In the genomic region with DNA sequence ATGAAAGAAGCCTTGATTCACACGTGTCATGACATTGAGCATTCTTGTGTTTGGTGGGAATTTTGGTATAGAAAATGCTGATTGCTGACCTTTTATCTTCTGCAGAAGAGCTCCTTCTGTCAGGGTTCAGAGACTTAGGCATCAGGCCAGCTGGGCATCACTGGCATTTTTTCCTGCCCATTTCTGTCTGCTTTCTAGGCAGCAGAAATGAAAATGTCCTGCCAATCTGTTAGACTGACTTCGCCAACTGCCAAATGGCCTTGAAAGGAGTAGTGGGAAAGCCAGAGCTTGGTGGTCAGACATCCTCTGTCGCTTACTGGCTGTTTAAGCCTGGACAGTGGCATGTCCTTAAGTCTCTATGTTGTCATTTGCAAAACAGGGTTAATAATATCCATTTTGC, we compare ENCODE assay signal across 33 cellular contexts.
"Had no signal": no experiment of that assay in that cellular context is flagged by ENCODE, and none has a peak within 500 bp of the region (broad histone marks: within the 10 kb centered on the region; RNA-seq: fewer than 3 reads in every experiment).

No MANE protein-coding gene starts in this region.

- H3K27me3 ChIP-seq: brain microvascular endothelial cell had no signal

- H3K27ac Mint-ChIP-seq: activated B cell treated with CpG ODN at 0.5 μM for 24 hours; activated CD4-positive, alpha-beta memory T cell treated with anti-CD3 and anti-CD28 coated beads, Interleukin-2, amount 10 ng/mL, durations not matched to agents 7 days and 5 days; activated CD8-positive, alpha-beta memory T cell treated with anti-CD3 and anti-CD28 coated beads, Interleukin-2, amount 10 ng/mL, durations not matched to agents 7 days and 5 days; activated naive CD4-positive, alpha-beta T cell treated with anti-CD3 and anti-CD28 coated beads, Interleukin-2, amount 10 ng/mL, durations not matched to agents 7 days and 5 days; activated naive CD8-positive, alpha-beta T cell; activated naive CD8-positive, alpha-beta T cell treated with anti-CD3 and anti-CD28 coated beads, Interleukin-2, amount 50 U/mL, for 24 hours; IgD-negative memory B cell had no signal

- H3K4me3 Mint-ChIP-seq: activated B cell treated with CpG ODN at 0.5 μM for 24 hours; activated CD4-positive, alpha-beta memory T cell treated with anti-CD3 and anti-CD28 coated beads, Interleukin-2, amount 10 ng/mL, durations not matched to agents 7 days and 5 days; activated CD8-positive, alpha-beta memory T cell treated with anti-CD3 and anti-CD28 coated beads, Interleukin-2, amount 10 ng/mL, durations not matched to agents 7 days and 5 days; activated naive CD4-positive, alpha-beta T cell treated with anti-CD3 and anti-CD28 coated beads, Interleukin-2, amount 10 ng/mL, durations not matched to agents 7 days and 5 days; activated naive CD8-positive, alpha-beta T cell; activated naive CD8-positive, alpha-beta T cell treated with anti-CD3 and anti-CD28 coated beads, Interleukin-2, amount 50 U/mL, for 24 hours; IgD-negative memory B cell had no signal

- H3K27ac ChIP-seq: brain microvascular endothelial cell, VCaP had no signal

- ATAC-seq: activated CD8-positive, alpha-beta memory T cell treated with anti-CD3 and anti-CD28 coated beads, Interleukin-2, amount 10 ng/mL, durations not matched to agents 7 days and 5 days; activated naive CD8-positive, alpha-beta T cell treated with anti-CD3 and anti-CD28 coated beads, Interleukin-2, amount 50 U/mL, for 24 hours; Panc1 had no signal

- H3K4me1 Mint-ChIP-seq: activated CD4-positive, alpha-beta memory T cell treated with anti-CD3 and anti-CD28 coated beads, Interleukin-2, amount 10 ng/mL, durations not matched to agents 7 days and 5 days; activated CD8-positive, alpha-beta memory T cell treated with anti-CD3 and anti-CD28 coated beads, Interleukin-2, amount 10 ng/mL, durations not matched to agents 7 days and 5 days; activated naive CD4-positive, alpha-beta T cell treated with anti-CD3 and anti-CD28 coated beads, Interleukin-2, amount 10 ng/mL, durations not matched to agents 7 days and 5 days had no signal

- H3K27me3 Mint-ChIP-seq: activated B cell treated with CpG ODN at 0.5 μM for 24 hours; activated CD4-positive, alpha-beta memory T cell treated with anti-CD3 and anti-CD28 coated beads, Interleukin-2, amount 10 ng/mL, durations not matched to agents 7 days and 5 days; activated CD8-positive, alpha-beta memory T cell treated with anti-CD3 and anti-CD28 coated beads, Interleukin-2, amount 10 ng/mL, durations not matched to agents 7 days and 5 days; activated naive CD4-positive, alpha-beta T cell treated with anti-CD3 and anti-CD28 coated beads, Interleukin-2, amount 10 ng/mL, durations not matched to agents 7 days and 5 days; activated naive CD8-positive, alpha-beta T cell; activated naive CD8-positive, alpha-beta T cell treated with anti-CD3 and anti-CD28 coated beads, Interleukin-2, amount 50 U/mL, for 24 hours; IgD-negative memory B cell had no signal

- DNase-seq: activated B cell treated with CpG ODN at 0.5 μM for 24 hours; activated CD4-positive, alpha-beta memory T cell treated with anti-CD3 and anti-CD28 coated beads, Interleukin-2, amount 10 ng/mL, durations not matched to agents 7 days and 5 days; activated CD4-positive, alpha-beta T cell treated with anti-CD3 and anti-CD28 coated beads for 4 hours; activated CD4-positive, alpha-beta T cell treated with anti-CD3 and anti-CD28 coated beads, Interleukin-2, amount 50 U/mL, for 1 hour; activated CD4-positive, CD25-positive, alpha-beta regulatory T cell treated with anti-CD3 and anti-CD28 coated beads, Interleukin-2, amount 50 U/mL, for 72 hours; activated CD8-positive, alpha-beta memory T cell treated with anti-CD3 and anti-CD28 coated beads for 24 hours; activated CD8-positive, alpha-beta memory T cell treated with anti-CD3 and anti-CD28 coated beads, Interleukin-2, amount 10 ng/mL, durations not matched to agents 7 days and 5 days; activated CD8-positive, alpha-beta memory T cell treated with anti-CD3 and anti-CD28 coated beads, Interleukin-2, amount 50 U/mL, for 48 hours; activated effector memory CD4-positive, alpha-beta T cell treated with Interleukin-2 at 50 U/mL for 16 hours; activated naive CD4-positive, alpha-beta T cell treated with anti-CD3 and anti-CD28 coated beads, Interleukin-2, amount 10 ng/mL, durations not matched to agents 7 days and 5 days; activated naive CD8-positive, alpha-beta T cell treated with anti-CD3 and anti-CD28 coated beads, Interleukin-2, amount 50 U/mL, for 24 hours; activated T-cell treated with anti-CD3 and anti-CD28 coated beads, Interleukin-2, amount 50 U/mL, for 48 hours; anterior cingulate cortex; brain microvascular endothelial cell; Karpas-422; KBM-7; NCI-H1048; NCI-H1105 treated with DMSO at 0.1 percent for 48 hours; NCI-H1436; NCI-H1694; NCI-H1930; NCI-H2081 treated with DMSO at 0.1 percent for 48 hours; NCI-H226; NCI-H524 treated with DMSO at 0.1 percent for 48 hours; RPMI8226; SW 1271; T-helper 1 cell; T-helper 2 cell; T-helper 9 cell had no signal

- H3K9me3 Mint-ChIP-seq: activated B cell treated with CpG ODN at 0.5 μM for 24 hours; activated CD4-positive, alpha-beta memory T cell treated with anti-CD3 and anti-CD28 coated beads, Interleukin-2, amount 10 ng/mL, durations not matched to agents 7 days and 5 days; activated naive CD4-positive, alpha-beta T cell treated with anti-CD3 and anti-CD28 coated beads, Interleukin-2, amount 10 ng/mL, durations not matched to agents 7 days and 5 days; activated naive CD8-positive, alpha-beta T cell treated with anti-CD3 and anti-CD28 coated beads, Interleukin-2, amount 50 U/mL, for 24 hours; IgD-negative memory B cell had no signal

- H3K36me3 Mint-ChIP-seq: activated CD8-positive, alpha-beta memory T cell treated with anti-CD3 and anti-CD28 coated beads, Interleukin-2, amount 10 ng/mL, durations not matched to agents 7 days and 5 days had no signal

- H3K36me3 ChIP-seq: brain microvascular endothelial cell had no signal
